In genomic region chr3:50336452-50337174, GRCh38 we compare ENCODE assay signal across 8 cellular contexts. TPM values are rescaled to one million over a fixed set of nuclear protein-coding genes. Genes with fewer than 3 reads are reported as not detected.
A peak's percentile ranks its signal among the peaks of the same experiment; 100 is the strongest.
DNase-seq lines count a peak whose midpoint lies in the region; ATAC-seq, FAIRE-seq and TF ChIP-seq lines count a peak whose summit lies in the region.

No MANE protein-coding gene starts in this region.

- peak overlapping the region; percentile 72 for H2AFZ ChIP-seq in astrocyte (ENCODE audit: low read depth, low read length)

- peak overlapping the region; percentile 97 for H3K27ac Mint-ChIP-seq in astrocyte (ENCODE audit: unreplicated experiment)

- intact Hi-C loops in left lung (cut with DNase I) = no loop called here

- H3K9me3 ChIP-seq in astrocyte (ENCODE audit: insufficient read depth, low read depth, low read length) (no peaks in the 10 kb centered on the region), left lung (no peaks in the 10 kb centered on the region), tibial nerve (no peaks in the 10 kb centered on the region)

- TF ChIP-seq POLR2A in tibial nerve (IDR thresholded peaks at IDR 0.05) = no peak

- H3K27ac ChIP-seq in astrocyte (ENCODE audit: low read depth, low read length) (peak overlapping the region; percentile 92), left lung (peak overlapping the region; percentile 94 to 98), tibial nerve (peak overlapping the region; percentile 97 to 100 (median 98))

- no peak for FAIRE-seq in astrocyte (lab: Jason Lieb, UNC)

- H3K27me3 Mint-ChIP-seq in astrocyte (ENCODE audit: low read depth, unreplicated experiment) = peaks cover 9% of the 10 kb centered on the region

- H3K4me1 Mint-ChIP-seq in astrocyte (ENCODE audit: low read depth, unreplicated experiment) = peaks cover 26% of the 10 kb centered on the region

- ATAC-seq in GM21390 (IDR thresholded peaks at IDR 0.05; ENCODE audit: unreplicated experiment) (peak; percentile 24), left lung (peak; percentile 21)

- H4K20me1 ChIP-seq in astrocyte (ENCODE audit: insufficient read depth, low read length) = peaks cover 48% of the 10 kb centered on the region

- H3K79me2 ChIP-seq in astrocyte (ENCODE audit: insufficient read depth, low read length) = peaks cover 54% of the 10 kb centered on the region

- H3K36me3 Mint-ChIP-seq in astrocyte (ENCODE audit: low read depth, unreplicated experiment) = peaks cover 1% of the 10 kb centered on the region

- H3K4me2 ChIP-seq in astrocyte (ENCODE audit: low read length) = peak overlapping the region; percentile 94

- TF ChIP-seq CTCF in astrocyte (IDR thresholded peaks at IDR 0.05; ENCODE audit: insufficient read depth, low read depth, low read length) (no peak), left lung (IDR thresholded peaks at IDR 0.05) (no peak), tibial nerve (IDR thresholded peaks at IDR 0.05) (no peak)

- H3K4me1 ChIP-seq in astrocyte (ENCODE audit: insufficient read depth, low read length) (peaks cover 40% of the 10 kb centered on the region), left lung (peaks cover 35 to 92% of the 10 kb centered on the region in 2 donors), tibial nerve (peaks cover 0 to 86% (median 55%) of the 10 kb centered on the region in 4 donors)

- H3K36me3 ChIP-seq in astrocyte (ENCODE audit: insufficient read depth, low read length) (peaks cover 6% of the 10 kb centered on the region), left lung (peaks cover 0 to 19% of the 10 kb centered on the region in 2 donors), tibial nerve (peaks cover 0 to 10% (median 0%) of the 10 kb centered on the region in 3 donors)

- H3K4me3 ChIP-seq in astrocyte (ENCODE audit: insufficient read depth, low read depth, low read length) = peak overlapping the region; percentile 92
- peak overlapping the region; percentile 51 to 81 for H3K4me3 ChIP-seq in left lung
- H3K4me3 ChIP-seq in tibial nerve = peak overlapping the region; percentile 68 to 87 (median 82)

- TF ChIP-seq EP300 in tibial nerve (IDR thresholded peaks at IDR 0.05) = no peak

- peaks cover 3% of the 10 kb centered on the region for H3K9me3 Mint-ChIP-seq in astrocyte (ENCODE audit: unreplicated experiment)

- WGBS in tibial nerve, 2 donors = 0 to 1% methylated on average over 17 to 20 of the region's 31 CpGs

- peak overlapping the region; percentile 97 for H3K9ac ChIP-seq in astrocyte (ENCODE audit: low read length)

- H3K27me3 ChIP-seq in astrocyte (ENCODE audit: insufficient read depth, low read length) (no peaks in the 10 kb centered on the region), left lung (no peaks in the 10 kb centered on the region), tibial nerve (no peaks in the 10 kb centered on the region)

- DNase-seq in EH (ENCODE audit: low read depth) = peak; percentile 49
- peak; percentile 42 for DNase-seq in HT-29 (ENCODE audit: low spot score)
- DNase-seq in astrocyte (ENCODE audit: low read depth) = no peak
- no peak for DNase-seq in left lung
- DNase-seq in tibial nerve (ENCODE audit: low spot score in 2 of 2) = no peak
- DNase-seq in Ammon's horn (ENCODE audit: low spot score) = no peak
- no peak for DNase-seq in NCI-H2081 (lab: John Stamatoyannopoulos, UW)

- peak overlapping the region; percentile 97 for H3K4me3 Mint-ChIP-seq in astrocyte (ENCODE audit: unreplicated experiment)

RNA-seq across cellular contexts. Expression of gene RASSF1, which starts 4.0 kb away (rescaled TPM):
- total RNA-seq in HT-29 (2014; rRNA removed; shearing (Covaris generic)) = 24.2 and 30.2 TPM in 2 replicates
- total RNA-seq in astrocyte = 19.5 and 26.5 TPM in 2 replicates
- total RNA-seq in left lung = 10 to 100 TPM; 29.8 to 40.7 TPM
- 10 to 100 TPM; 77.4 to 99.0 (median 82.6) TPM for total RNA-seq in tibial nerve

RNA-seq across cellular contexts. Expression of gene TUSC2, which starts 8.6 kb away (rescaled TPM):
- total RNA-seq in HT-29 (2014; rRNA removed; shearing (Covaris generic)) = 66.8 and 69.2 TPM in 2 replicates
- total RNA-seq in astrocyte = 39.5 and 41.4 TPM in 2 replicates
- total RNA-seq in left lung = 10 to 100 TPM; 27.8 to 29.6 TPM
- 10 to 100 TPM; 19.0 to 31.9 (median 20.8) TPM for total RNA-seq in tibial nerve

RNA-seq across cellular contexts. Expression of gene ZMYND10, which starts 8.9 kb away (rescaled TPM):
- 0.48 TPM in 1 of 2 replicates, not detected in the other for total RNA-seq in HT-29 (2014; rRNA removed; shearing (Covaris generic))
- total RNA-seq in astrocyte (0.39 and 0.55 TPM in 2 replicates), left lung (10 to 100 TPM in 1 of 2 donors, 1 to 10 TPM in 1; 1.6 to 16.3 TPM), tibial nerve (1 to 10 TPM in 2 of 4 donors, under 1 TPM in 1, not detected in 1; 0.30 to 1.7 (median 1.3) TPM)

RNA-seq across cellular contexts. Expression of gene NPRL2, which starts 14.0 kb away (rescaled TPM):
- total RNA-seq in HT-29 (2014; rRNA removed; shearing (Covaris generic)) = 30.0 and 30.7 TPM in 2 replicates
- total RNA-seq in astrocyte (15.7 and 20.3 TPM in 2 replicates), left lung (10 to 100 TPM; 16.1 to 18.7 TPM), tibial nerve (10 to 100 TPM; 22.7 to 35.2 (median 27.2) TPM)

RNA-seq across cellular contexts. Expression of gene CYB561D2, which starts 14.0 kb away (rescaled TPM):
- 42.5 and 46.0 TPM in 2 replicates for total RNA-seq in HT-29 (2014; rRNA removed; shearing (Covaris generic))
- total RNA-seq in astrocyte (18.9 and 19.4 TPM in 2 replicates), left lung (10 to 100 TPM; 21.3 to 28.3 TPM), tibial nerve (10 to 100 TPM; 16.2 to 21.6 (median 19.2) TPM)

Comparison
In these comparisons a context has a peak if more than half of its experiments do, and no peak if none do; other contexts are left out.
1. DNase-seq: peak in EH (single experiment) and HT-29 (single experiment); none in astrocyte (single experiment), left lung (0 of 2), tibial nerve (0 of 2), Ammon's horn (single experiment) and NCI-H2081 (0 of 2).
2. Peak in every context shown above with its lines, with median percentiles within 50 percentile points of each other: H3K27ac ChIP-seq and H3K4me3 ChIP-seq.